9 cellular contexts compared by ENCODE assay signal in genomic region chrX:120726294-120726693, GRCh38.
A peak's percentile ranks its signal among the peaks of the same experiment; 100 is the strongest.
DNase-seq lines count a peak whose midpoint lies in the region; ATAC-seq and FAIRE-seq lines count a peak whose summit lies in the region.
"Had no signal": no experiment of that assay in that cellular context is flagged by ENCODE, and none has a peak within 500 bp of the region (broad histone marks: within the 10 kb centered on the region; RNA-seq: fewer than 3 reads in every experiment).

No MANE protein-coding gene starts in this region.

- FAIRE-seq in urothelium cell line (lab: Jason Lieb, UNC), result no peak

- peaks cover 17 to 23% of the 10 kb centered on the region in 2 donors for H3K4me1 Mint-ChIP-seq in stimulated activated naive B cell treated with anti-CD40 and anti-IgM and Interleukin-4, amounts not matched to agents 10 μg/mL and 1 μg/mL and 100 μg/mL, for 72 hours
- H3K4me1 Mint-ChIP-seq: central memory CD8-positive, alpha-beta T cell had no signal

- peak; percentile 97 for ATAC-seq in HG02763 (IDR thresholded peaks at IDR 0.05; ENCODE audit: unreplicated experiment)
- peak; percentile 94 for ATAC-seq in HG03575 (IDR thresholded peaks at IDR 0.05; ENCODE audit: extremely low read depth, insufficient number of reproducible peaks, low FRiP score, unreplicated experiment)
- ATAC-seq in stimulated activated naive B cell treated with anti-CD40 and anti-IgM and Interleukin-4, amounts not matched to agents 10 μg/mL and 1 μg/mL and 100 μg/mL, for 72 hours (replicated peaks), result peak; percentile 99 to 100

- DNase-seq in GM19238 (ENCODE audit: insufficient read length, low spot score), result peak; percentile 18
- peak; percentile 25 for DNase-seq in stimulated activated naive B cell treated with anti-CD40 and anti-IgM and Interleukin-4, amounts not matched to agents 10 μg/mL and 1 μg/mL and 100 μg/mL, for 72 hours
- DNase-seq in DMS114 treated with DMSO at 0.1 percent for 48 hours (lab: John Stamatoyannopoulos, UW; ENCODE audit: unreplicated experiment), result no peak
- no peak for DNase-seq in urothelium cell line (ENCODE audit: low spot score)
- no peak for DNase-seq in activated T-cell treated with anti-CD3 and anti-CD28 coated beads for 4 hours
- DNase-seq: stimulated activated CD4-positive, alpha-beta T cell treated with anti-CD3 and anti-CD28 coated beads, Interleukin-4, amount 100 ng/mL, for 1 hour had no signal

- peaks cover 7 to 15% of the 10 kb centered on the region in 2 donors for H3K9me3 Mint-ChIP-seq in stimulated activated naive B cell treated with anti-CD40 and anti-IgM and Interleukin-4, amounts not matched to agents 10 μg/mL and 1 μg/mL and 100 μg/mL, for 72 hours
- H3K9me3 Mint-ChIP-seq: central memory CD8-positive, alpha-beta T cell had no signal

- no peaks in the 10 kb centered on the region for H3K27me3 Mint-ChIP-seq in stimulated activated naive B cell treated with anti-CD40 and anti-IgM and Interleukin-4, amounts not matched to agents 10 μg/mL and 1 μg/mL and 100 μg/mL, for 72 hours
- H3K27me3 Mint-ChIP-seq: central memory CD8-positive, alpha-beta T cell had no signal

- H3K36me3 Mint-ChIP-seq in stimulated activated naive B cell treated with anti-CD40 and anti-IgM and Interleukin-4, amounts not matched to agents 10 μg/mL and 1 μg/mL and 100 μg/mL, for 72 hours, result peaks cover 0 to 1% of the 10 kb centered on the region in 2 donors

- H3K27ac Mint-ChIP-seq in stimulated activated naive B cell treated with anti-CD40 and anti-IgM and Interleukin-4, amounts not matched to agents 10 μg/mL and 1 μg/mL and 100 μg/mL, for 72 hours, result peak overlapping the region; percentile 4

- peak overlapping the region; percentile 10 to 67 for H3K4me3 Mint-ChIP-seq in stimulated activated naive B cell treated with anti-CD40 and anti-IgM and Interleukin-4, amounts not matched to agents 10 μg/mL and 1 μg/mL and 100 μg/mL, for 72 hours
- H3K4me3 Mint-ChIP-seq: central memory CD8-positive, alpha-beta T cell had no signal

Comparison
In these comparisons a context has a peak if more than half of its experiments do, and no peak if none do; other contexts are left out.
1. DNase-seq: peak in GM19238 (single experiment) and stimulated activated naive B cell treated with anti-CD40 and anti-IgM and Interleukin-4, amounts not matched to agents 10 μg/mL and 1 μg/mL and 100 μg/mL, for 72 hours (single experiment); none in DMS114 treated with DMSO at 0.1 percent for 48 hours (single experiment), urothelium cell line (single experiment) and activated T-cell treated with anti-CD3 and anti-CD28 coated beads for 4 hours (single experiment).
2. Peak in every context shown above with its lines, with median percentiles within 50 percentile points of each other: ATAC-seq.